In the genomic region with DNA sequence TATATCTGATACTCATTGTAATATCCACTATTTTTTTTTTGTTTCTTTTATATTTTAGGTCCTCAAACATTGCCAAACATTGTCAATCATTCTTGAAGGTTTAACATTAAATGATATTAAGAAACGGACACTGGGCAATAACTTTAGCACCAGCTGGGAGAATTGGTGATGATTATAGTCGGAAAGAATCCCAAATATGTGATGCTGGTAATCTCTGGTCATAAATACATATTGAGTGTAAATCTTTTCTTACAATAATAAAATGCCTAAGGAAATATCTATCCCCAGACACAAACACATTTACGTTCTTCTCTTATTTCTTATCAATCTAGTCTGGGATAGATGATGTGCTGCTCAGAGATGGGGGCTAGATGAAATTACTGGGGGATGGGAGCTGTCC, we compare ENCODE assay signal across 2 cellular contexts.
A peak's percentile ranks its signal among the peaks of the same experiment; 100 is the strongest.
TF ChIP-seq lines count a peak whose summit lies in the region.

No MANE protein-coding gene starts in this region.

TF ChIP-seq in SK-N-SH, 30 proteins besides CTCF, POLR2A, EP300 and RAD21:
- TF ChIP-seq, protein P1, sequence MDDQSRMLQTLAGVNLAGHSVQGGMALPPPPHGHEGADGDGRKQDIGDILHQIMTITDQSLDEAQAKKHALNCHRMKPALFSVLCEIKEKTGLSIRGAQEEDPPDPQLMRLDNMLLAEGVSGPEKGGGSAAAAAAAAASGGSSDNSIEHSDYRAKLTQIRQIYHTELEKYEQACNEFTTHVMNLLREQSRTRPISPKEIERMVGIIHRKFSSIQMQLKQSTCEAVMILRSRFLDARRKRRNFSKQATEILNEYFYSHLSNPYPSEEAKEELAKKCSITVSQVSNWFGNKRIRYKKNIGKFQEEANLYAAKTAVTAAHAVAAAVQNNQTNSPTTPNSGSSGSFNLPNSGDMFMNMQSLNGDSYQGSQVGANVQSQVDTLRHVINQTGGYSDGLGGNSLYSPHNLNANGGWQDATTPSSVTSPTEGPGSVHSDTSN (IDR thresholded peaks at IDR 0.05), result 0 out of 2 replicates have a peak, but pooled peaks have one; percentile 6
- TF ChIP-seq REST (IDR thresholded peaks at IDR 0.05; ENCODE audit: low read depth, low read length) (no peak), RCOR1 (IDR thresholded peaks at IDR 0.05; ENCODE audit: low read length) (no peak)

TF ChIP-seq in SK-N-SH treated with all-trans-retinoic acid at 6 μM for 48 hours, 23 proteins besides CTCF, POLR2A, EP300 and RAD21:
- TF ChIP-seq, protein P2, sequence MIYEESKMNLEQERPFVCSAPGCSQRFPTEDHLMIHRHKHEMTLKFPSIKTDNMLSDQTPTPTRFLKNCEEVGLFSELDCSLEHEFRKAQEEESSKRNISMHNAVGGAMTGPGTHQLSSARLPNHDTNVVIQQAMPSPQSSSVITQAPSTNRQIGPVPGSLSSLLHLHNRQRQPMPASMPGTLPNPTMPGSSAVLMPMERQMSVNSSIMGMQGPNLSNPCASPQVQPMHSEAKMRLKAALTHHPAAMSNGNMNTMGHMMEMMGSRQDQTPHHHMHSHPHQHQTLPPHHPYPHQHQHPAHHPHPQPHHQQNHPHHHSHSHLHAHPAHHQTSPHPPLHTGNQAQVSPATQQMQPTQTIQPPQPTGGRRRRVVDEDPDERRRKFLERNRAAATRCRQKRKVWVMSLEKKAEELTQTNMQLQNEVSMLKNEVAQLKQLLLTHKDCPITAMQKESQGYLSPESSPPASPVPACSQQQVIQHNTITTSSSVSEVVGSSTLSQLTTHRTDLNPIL (CRISPR knock-in tag; IDR thresholded peaks at IDR 0.05; ENCODE audit: low read depth), result no peak
- TF ChIP-seq RARB (CRISPR knock-in tag; IDR thresholded peaks at IDR 0.05) (no peak), TSHZ2 (CRISPR knock-in tag; IDR thresholded peaks at IDR 0.05) (no peak), OSR1 (CRISPR knock-in tag; IDR thresholded peaks at IDR 0.05) (no peak), ESRRG (CRISPR knock-in tag; IDR thresholded peaks at IDR 0.05) (no peak)
- TF ChIP-seq, protein P3, sequence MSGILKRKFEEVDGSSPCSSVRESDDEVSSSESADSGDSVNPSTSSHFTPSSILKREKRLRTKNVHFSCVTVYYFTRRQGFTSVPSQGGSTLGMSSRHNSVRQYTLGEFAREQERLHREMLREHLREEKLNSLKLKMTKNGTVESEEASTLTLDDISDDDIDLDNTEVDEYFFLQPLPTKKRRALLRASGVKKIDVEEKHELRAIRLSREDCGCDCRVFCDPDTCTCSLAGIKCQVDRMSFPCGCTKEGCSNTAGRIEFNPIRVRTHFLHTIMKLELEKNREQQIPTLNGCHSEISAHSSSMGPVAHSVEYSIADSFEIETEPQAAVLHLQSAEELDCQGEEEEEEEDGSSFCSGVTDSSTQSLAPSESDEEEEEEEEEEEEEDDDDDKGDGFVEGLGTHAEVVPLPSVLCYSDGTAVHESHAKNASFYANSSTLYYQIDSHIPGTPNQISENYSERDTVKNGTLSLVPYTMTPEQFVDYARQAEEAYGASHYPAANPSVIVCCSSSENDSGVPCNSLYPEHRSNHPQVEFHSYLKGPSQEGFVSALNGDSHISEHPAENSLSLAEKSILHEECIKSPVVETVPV (CRISPR knock-in tag; IDR thresholded peaks at IDR 0.05), result no peak
